Comparison of ENCODE assay signal across 7 cellular contexts in the genomic region with DNA sequence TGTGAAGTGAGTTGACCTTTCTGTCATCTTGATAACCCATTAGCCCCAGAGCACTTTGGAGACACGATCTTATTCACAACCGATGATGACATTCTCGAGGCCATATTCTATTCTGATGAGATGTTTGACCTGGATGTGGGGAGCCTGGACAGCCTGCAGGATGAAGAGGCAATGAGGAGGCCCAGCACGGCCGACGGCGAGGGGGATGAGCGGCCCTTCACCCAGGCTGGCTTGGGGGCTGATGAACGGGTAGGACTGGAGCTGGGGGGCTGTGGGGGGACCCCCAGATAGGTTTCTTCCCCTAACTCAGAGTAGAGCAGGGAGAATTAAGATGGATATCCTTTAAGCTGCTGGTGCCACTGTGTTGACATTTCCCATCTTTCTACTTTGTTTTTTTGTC.
"Had no signal": no experiment of that assay in that cellular context is flagged by ENCODE, and none has a peak within 500 bp of the region (broad histone marks: within the 10 kb centered on the region; RNA-seq: fewer than 3 reads in every experiment).

No MANE protein-coding gene starts in this region.

- DNase-seq: IMR-90, KBM-7, KG1 had no signal

- H3K27ac ChIP-seq: HL-60 had no signal

- FAIRE-seq: HepG2, HTR-8/SVneo, K562 had no signal

- H3K4me3 ChIP-seq: K562 had no signal

- ATAC-seq: HepG2, K562 had no signal
